In the genomic region with DNA sequence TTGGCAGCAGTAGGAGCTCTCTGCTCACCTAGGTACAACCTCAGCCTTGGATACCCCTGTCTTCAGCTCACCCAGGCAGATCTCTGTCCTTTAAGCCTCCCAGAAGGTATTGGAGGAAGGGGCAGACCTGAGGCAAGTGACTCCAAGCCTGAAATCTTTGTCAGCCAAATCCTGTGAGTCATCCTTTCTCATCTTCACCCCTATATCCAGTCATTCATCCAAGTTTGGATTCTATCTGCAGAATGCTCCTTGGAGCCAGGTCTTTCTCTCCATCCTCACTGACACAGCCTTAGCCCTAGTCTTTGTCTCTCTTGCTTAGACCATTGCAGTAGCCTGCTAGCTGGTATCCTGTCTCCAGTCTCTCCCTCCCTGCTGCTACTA, we compare ENCODE assay signal across 15 cellular contexts. TPM values are rescaled to one million over a fixed set of nuclear protein-coding genes. Genes with fewer than 3 reads are reported as not detected.
A peak's percentile ranks its signal among the peaks of the same experiment; 100 is the strongest.
DNase-seq lines count a peak whose midpoint lies in the region; ATAC-seq, FAIRE-seq and TF ChIP-seq lines count a peak whose summit lies in the region.
"Had no signal": no experiment of that assay in that cellular context is flagged by ENCODE, and none has a peak within 500 bp of the region (broad histone marks: within the 10 kb centered on the region; RNA-seq: fewer than 3 reads in every experiment).

No MANE protein-coding gene starts in this region.

- no peak overlapping the region for H2AFZ ChIP-seq in OCI-LY7 (ENCODE audit: low read length)
- H2AFZ ChIP-seq in trophoblast cell (ENCODE audit: insufficient read depth, low read length, poor library complexity) = no peak overlapping the region

- H4K20me1 ChIP-seq in OCI-LY7 (ENCODE audit: insufficient read depth, low read length) = no peaks in the 10 kb centered on the region

- no TSS peak for BruUV-seq in OCI-LY7 (replicated peaks; lab: Mats Ljungman, UMichigan)

- H3K27ac ChIP-seq in subcutaneous abdominal adipose tissue (ENCODE audit: low read depth, low read length) (peak overlapping the region; percentile 76), OCI-LY7 (ENCODE audit: low read depth, low read length, poor library complexity, severe bottlenecking) (no peak overlapping the region), trophoblast cell (ENCODE audit: low read depth, low read length) (no peak overlapping the region)

- FAIRE-seq in H54 (lab: Jason Lieb, UNC) = peak; percentile 72
- FAIRE-seq: GM19239 had no signal

- H2BK12ac ChIP-seq in trophoblast cell (ENCODE audit: low read length) = no peak overlapping the region

- no peak overlapping the region for H2BK5ac ChIP-seq in trophoblast cell (ENCODE audit: low read depth, low read length, poor library complexity)

- H4K8ac ChIP-seq in trophoblast cell (ENCODE audit: low read depth, low read length) = no peak overlapping the region

- intact Hi-C loops in OCI-LY7 (cut with micrococcal nuclease; ENCODE audit: unreplicated experiment) = no loop called here

- POLR2A ChIA-PET in OCI-LY7 (lab: Charles Lee) = interaction anchor here (0.9 kb wide), 1 partner anchor 8 kb away, joined by 3 read pairs; no protein-coding TSS in a partner anchor

- H4K91ac ChIP-seq in trophoblast cell (ENCODE audit: low read depth, low read length) = no peak overlapping the region

- CTCF ChIA-PET in OCI-LY7 (lab: Charles Lee; ENCODE audit: unreplicated experiment) = no interaction called here

- no peak overlapping the region for H2BK120ac ChIP-seq in trophoblast cell (ENCODE audit: insufficient read depth, low read length, poor library complexity)

- H3K9me2 ChIP-seq in OCI-LY7 (ENCODE audit: insufficient read depth, low read length) = no peaks in the 10 kb centered on the region

- H3K4ac ChIP-seq in trophoblast cell (ENCODE audit: low read depth, low read length) = no peak overlapping the region

- DNase-seq in H54 (ENCODE audit: insufficient read length, low spot score) = no peak
- peak; percentile 41 for DNase-seq in glomerular visceral epithelial cell (ENCODE audit: extremely low spot score)
- no peak for DNase-seq in amygdala (lab: John Stamatoyannopoulos, UW)
- DNase-seq in OCI-LY7 (ENCODE audit: low spot score) = no peak
- no peak for DNase-seq in SHP77 treated with DMSO at 0.1 percent for 48 hours (lab: John Stamatoyannopoulos, UW)
- no peak for DNase-seq in trophoblast cell
- DNase-seq: GOT3; NCI-H2107; stimulated activated CD4-positive, alpha-beta T cell treated with anti-CD3 and anti-CD28 coated beads, Interleukin-4, amount 100 ng/mL, for 1 hour; T1000 had no signal

- H3K4me3 ChIP-seq in subcutaneous abdominal adipose tissue (ENCODE audit: low read depth in 1 of 5, low read length in 5 of 5) = peak overlapping the region in 2 of 5 donors; percentile 40 to 43
- no peak overlapping the region for H3K4me3 ChIP-seq in OCI-LY7 (ENCODE audit: low read depth, low read length, poor library complexity, severe bottlenecking)
- H3K4me3 ChIP-seq in trophoblast cell (ENCODE audit: low read depth, low read length) = no peak overlapping the region
- H3K4me3 ChIP-seq: lung had no signal

- H4K12ac ChIP-seq in trophoblast cell (ENCODE audit: low read depth, low read length) = no peak overlapping the region

- H3K4me1 ChIP-seq in subcutaneous abdominal adipose tissue (ENCODE audit: control insufficient read depth in 5 of 5, insufficient read depth in 5 of 5, low read length in 5 of 5) = peaks cover 3 to 24% (median 15%) of the 10 kb centered on the region in 5 donors
- peaks cover 12% of the 10 kb centered on the region for H3K4me1 ChIP-seq in OCI-LY7 (ENCODE audit: insufficient read depth, low read length, poor library complexity, severe bottlenecking)
- H3K4me1 ChIP-seq in trophoblast cell (ENCODE audit: control insufficient read depth in 1 of 2, insufficient read depth in 2 of 2, low read length in 2 of 2) = peaks cover 4 to 13% of the 10 kb centered on the region in 2 experiments

- H3K9me3 ChIP-seq in subcutaneous abdominal adipose tissue (ENCODE audit: control insufficient read depth in 5 of 5, low read length in 5 of 5) (no peaks in the 10 kb centered on the region), OCI-LY7 (ENCODE audit: low read length) (no peaks in the 10 kb centered on the region; the same call in 1 of the 2 replicates), trophoblast cell (ENCODE audit: insufficient read depth, low read depth, low read length) (no peaks in the 10 kb centered on the region)

- H3K36me3 ChIP-seq in subcutaneous abdominal adipose tissue (ENCODE audit: control insufficient read depth in 5 of 5, insufficient read depth in 5 of 5, low read length in 5 of 5) (no peaks in the 10 kb centered on the region), OCI-LY7 (ENCODE audit: insufficient read depth, low read length) (no peaks in the 10 kb centered on the region), trophoblast cell (ENCODE audit: control insufficient read depth in 1 of 2, insufficient read depth in 2 of 2, low read length in 2 of 2) (no peaks in the 10 kb centered on the region)

- H3K27me3 ChIP-seq in subcutaneous abdominal adipose tissue (ENCODE audit: control insufficient read depth in 5 of 5, insufficient read depth in 4 of 5, low read length in 5 of 5) (peaks cover 0 to 5% (median 3%) of the 10 kb centered on the region in 5 donors), trophoblast cell (ENCODE audit: insufficient read depth, low read length) (no peaks in the 10 kb centered on the region)

- H3K23ac ChIP-seq in trophoblast cell (ENCODE audit: low read length) = no peak overlapping the region

- peak; percentile 55 for ATAC-seq in SK-N-SH treated with all-trans-retinoic acid at 6 μM for 48 hours

- peak overlapping the region in 1 of 5 donors; percentile 32 for H3K9ac ChIP-seq in subcutaneous abdominal adipose tissue (ENCODE audit: low read length in 5 of 5)
- H3K9ac ChIP-seq in trophoblast cell (ENCODE audit: low read length) = no peak overlapping the region

- no peaks in the 10 kb centered on the region for H3K79me2 ChIP-seq in OCI-LY7 (ENCODE audit: insufficient read depth, low read depth, low read length)
- H3K79me2 ChIP-seq in trophoblast cell (ENCODE audit: control insufficient read depth, insufficient read depth, low read length, poor library complexity) = no peaks in the 10 kb centered on the region

- TF ChIP-seq POLR2A in H54 (IDR thresholded peaks at IDR 0.05; ENCODE audit: low read depth, low read length) = no peak

- H3K14ac ChIP-seq in trophoblast cell (ENCODE audit: low read length) = no peak overlapping the region

- no peak overlapping the region for H3K18ac ChIP-seq in trophoblast cell (ENCODE audit: low read length)

- no peak overlapping the region for H2AK5ac ChIP-seq in trophoblast cell (ENCODE audit: low read length)

- no peak overlapping the region for H3K4me2 ChIP-seq in OCI-LY7 (ENCODE audit: low read length)
- no peak overlapping the region for H3K4me2 ChIP-seq in trophoblast cell (ENCODE audit: low read length)

- no peak for TF ChIP-seq CTCF in OCI-LY7 (conservative IDR thresholded peaks at IDR 0.05; ENCODE audit: low read length)

- H3K79me1 ChIP-seq in trophoblast cell (ENCODE audit: low read length) = no peaks in the 10 kb centered on the region

TF ChIP-seq in SK-N-SH treated with all-trans-retinoic acid at 6 μM for 48 hours, 23 proteins besides CTCF, POLR2A, EP300 and RAD21 (continues in another document):
- TF ChIP-seq, protein P1, sequence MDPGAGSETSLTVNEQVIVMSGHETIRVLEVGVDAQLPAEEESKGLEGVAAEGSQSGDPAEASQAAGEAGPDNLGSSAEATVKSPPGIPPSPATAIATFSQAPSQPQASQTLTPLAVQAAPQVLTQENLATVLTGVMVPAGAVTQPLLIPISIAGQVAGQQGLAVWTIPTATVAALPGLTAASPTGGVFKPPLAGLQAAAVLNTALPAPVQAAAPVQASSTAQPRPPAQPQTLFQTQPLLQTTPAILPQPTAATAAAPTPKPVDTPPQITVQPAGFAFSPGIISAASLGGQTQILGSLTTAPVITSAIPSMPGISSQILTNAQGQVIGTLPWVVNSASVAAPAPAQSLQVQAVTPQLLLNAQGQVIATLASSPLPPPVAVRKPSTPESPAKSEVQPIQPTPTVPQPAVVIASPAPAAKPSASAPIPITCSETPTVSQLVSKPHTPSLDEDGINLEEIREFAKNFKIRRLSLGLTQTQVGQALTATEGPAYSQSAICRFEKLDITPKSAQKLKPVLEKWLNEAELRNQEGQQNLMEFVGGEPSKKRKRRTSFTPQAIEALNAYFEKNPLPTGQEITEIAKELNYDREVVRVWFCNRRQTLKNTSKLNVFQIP (CRISPR knock-in tag; IDR thresholded peaks at IDR 0.05; ENCODE audit: borderline replicate concordance, low read depth) = no peak
- TF ChIP-seq ARNTL (CRISPR knock-in tag; IDR thresholded peaks at IDR 0.05; ENCODE audit: borderline replicate concordance, low read depth) (no peak), CSDC2 (CRISPR knock-in tag; IDR thresholded peaks at IDR 0.05) (no peak), ZFP30 (CRISPR knock-in tag; IDR thresholded peaks at IDR 0.05) (no peak), PPARA (CRISPR knock-in tag; IDR thresholded peaks at IDR 0.05; ENCODE audit: borderline replicate concordance) (no peak), ZNF565 (CRISPR knock-in tag; conservative IDR thresholded peaks at IDR 0.05; ENCODE audit: low read depth) (no peak), ZNF8 (CRISPR knock-in tag; IDR thresholded peaks at IDR 0.05) (no peak)

RNA-seq across cellular contexts. Expression of a gene that starts 10.4 kb away (rescaled TPM):
- total RNA-seq in OCI-LY7 (2014; rRNA removed; shearing (Covaris generic)) = not detected in 2 replicates
- not detected in 2 replicates for total RNA-seq in OCI-LY7 (2022)
- polyA plus RNA-seq in trophoblast cell (2013) = 84.4 and 93.9 TPM in 2 replicates
- total RNA-seq: pulmonary artery endothelial cell had no signal

RNA-seq across cellular contexts. Expression of a gene that starts 51.9 kb away (rescaled TPM):
- 4.3 and 10.6 TPM in 2 replicates for total RNA-seq in OCI-LY7 (2014; rRNA removed; shearing (Covaris generic))
- total RNA-seq in OCI-LY7 (2022) = 20.6 and 24.5 TPM in 2 replicates
- polyA plus RNA-seq in trophoblast cell (2013) = 3.2 and 3.3 TPM in 2 replicates
